In genomic region chr17:32567511-32567910, GRCh38 we compare ENCODE assay signal across 17 cellular contexts.
"Had no signal": no experiment of that assay in that cellular context is flagged by ENCODE, and none has a peak within 500 bp of the region (broad histone marks: within the 10 kb centered on the region; RNA-seq: fewer than 3 reads in every experiment).

No MANE protein-coding gene starts in this region.

- H3K27me3 ChIP-seq: right lobe of liver, transverse colon had no signal

- H3K36me3 ChIP-seq: neutrophil, right lobe of liver, transverse colon had no signal

- DNase-seq: cerebellar nuclear complex; effector memory CD8-positive, alpha-beta T cell; foreskin fibroblast; immature natural killer cell; left colon; left ventricle myocardium superior; mucosa of descending colon; naive thymus-derived CD8-positive, alpha-beta T cell; psoas muscle; retina; right lobe of liver; stimulated activated CD4-positive, alpha-beta T cell treated with anti-CD3 and anti-CD28 coated beads, Interleukin-4, amount 100 ng/mL, for 24 hours; transverse colon had no signal

- H3K9me3 ChIP-seq: mucosa of descending colon, neutrophil, psoas muscle, right lobe of liver, thoracic aorta, transverse colon had no signal

- H3K27ac ChIP-seq: neutrophil, psoas muscle, right lobe of liver, thoracic aorta, transverse colon had no signal

- FAIRE-seq: colon had no signal

- H3K4me1 ChIP-seq: psoas muscle, right lobe of liver, transverse colon had no signal

- ATAC-seq: effector memory CD8-positive, alpha-beta T cell; left colon; left ventricle myocardium superior; mucosa of descending colon; naive thymus-derived CD8-positive, alpha-beta T cell; psoas muscle; right lobe of liver; stimulated activated memory B cell treated with anti-CD40 and anti-IgM and Interleukin-4, amounts not matched to agents 10 μg/mL and 1 μg/mL and 100 μg/mL, for 72 hours had no signal

- H3K4me3 ChIP-seq: mucosa of descending colon, psoas muscle, right lobe of liver, thoracic aorta, transverse colon had no signal
